In the genomic region with DNA sequence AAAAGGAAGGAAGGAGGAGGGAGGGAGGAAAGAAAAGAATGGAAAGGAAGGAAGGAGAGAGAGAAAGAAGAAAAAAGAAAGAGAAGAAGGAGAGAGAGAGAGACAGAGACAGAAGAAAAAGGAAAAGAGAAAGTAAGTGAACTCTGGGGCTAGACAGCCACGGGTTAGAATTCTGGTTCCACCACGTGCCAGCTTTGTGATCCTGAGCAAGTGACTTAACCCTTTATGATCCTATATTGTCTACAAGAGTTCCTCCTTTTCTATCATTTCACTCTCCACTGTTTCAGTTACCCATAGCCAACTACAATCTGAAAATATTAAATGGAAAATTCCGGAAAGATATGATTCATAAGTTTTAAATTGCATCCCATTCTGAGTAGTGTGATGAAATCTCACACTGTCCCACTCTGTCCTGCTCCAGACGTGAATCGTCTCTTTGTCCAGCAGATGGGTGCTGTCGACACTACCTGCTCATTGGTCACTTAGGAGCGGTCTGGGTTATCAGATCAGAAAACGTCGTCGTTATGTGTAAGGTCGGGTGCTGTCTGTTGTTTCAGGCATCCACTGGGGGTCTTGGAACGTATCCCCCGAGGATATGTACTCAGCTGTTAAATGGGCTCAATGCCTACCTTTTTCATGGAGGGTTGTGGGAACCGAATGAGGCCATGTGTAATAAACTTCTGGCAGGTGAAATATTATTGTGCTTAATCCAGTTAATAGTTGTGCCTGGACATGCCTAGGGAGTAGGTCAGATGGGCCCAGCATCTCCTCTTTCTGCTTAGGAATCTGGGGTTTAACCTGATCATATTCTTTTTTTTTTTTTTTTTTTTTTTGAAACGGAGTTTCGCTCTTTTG, we compare ENCODE assay signal across 12 cellular contexts. TPM values are rescaled to one million over a fixed set of nuclear protein-coding genes. Genes with fewer than 3 reads are reported as not detected.
A peak's percentile ranks its signal among the peaks of the same experiment; 100 is the strongest.
DNase-seq lines count a peak whose midpoint lies in the region; ATAC-seq, FAIRE-seq and TF ChIP-seq lines count a peak whose summit lies in the region.
"Had no signal": no experiment of that assay in that cellular context is flagged by ENCODE, and none has a peak within 500 bp of the region (broad histone marks: within the 10 kb centered on the region; RNA-seq: fewer than 3 reads in every experiment).

No MANE protein-coding gene starts in this region.

- H3K27ac Mint-ChIP-seq in astrocyte (ENCODE audit: unreplicated experiment): peak overlapping the region; percentile 48
- H3K27ac Mint-ChIP-seq: activated naive CD8-positive, alpha-beta T cell treated with anti-CD3 and anti-CD28 coated beads, Interleukin-2, amount 10 ng/mL, durations not matched to agents 7 days and 5 days had no signal

- H3K4me1 Mint-ChIP-seq in astrocyte (ENCODE audit: low read depth, unreplicated experiment): peaks cover 30% of the 10 kb centered on the region

- no peaks in the 10 kb centered on the region for H3K27me3 ChIP-seq in MM.1S (replicated peaks; ENCODE audit: insufficient read depth, low read length)
- H3K27me3 ChIP-seq in astrocyte (ENCODE audit: insufficient read depth, low read length): no peaks in the 10 kb centered on the region
- no peaks in the 10 kb centered on the region for H3K27me3 ChIP-seq in thymus (ENCODE audit: control insufficient read depth, insufficient read depth)
- peaks cover 0 to 9% (median 0%) of the 10 kb centered on the region in 45 donors for H3K27me3 ChIP-seq in dorsolateral prefrontal cortex

- no TSS peak for BruUV-seq in OCI-LY7 (replicated peaks; lab: Mats Ljungman, UMichigan)

- POLR2A ChIA-PET in OCI-LY7 (lab: Charles Lee): no interaction called here

- TF ChIP-seq CTCF in MM.1S (IDR thresholded peaks at IDR 0.05; ENCODE audit: low read length): no peak
- TF ChIP-seq CTCF in astrocyte (IDR thresholded peaks at IDR 0.05; ENCODE audit: insufficient read depth, low read depth, low read length): no peak
- no peak for TF ChIP-seq CTCF in fibroblast of villous mesenchyme (IDR thresholded peaks at IDR 0.05; ENCODE audit: insufficient read depth, low read depth, low read length)
- TF ChIP-seq CTCF in dorsolateral prefrontal cortex (IDR thresholded peaks at IDR 0.05 in 54 of 56, conservative IDR thresholded peaks at IDR 0.05 in 2 of 56; ENCODE audit: low read depth in 1 of 56, partially characterized antibody in 56 of 56): no peak
- no peak for TF ChIP-seq CTCF in OCI-LY7 (conservative IDR thresholded peaks at IDR 0.05; ENCODE audit: low read length)

- H3K9me2 ChIP-seq in MM.1S (replicated peaks; ENCODE audit: insufficient read depth, low read length) (no peaks in the 10 kb centered on the region), OCI-LY7 (ENCODE audit: insufficient read depth, low read length) (no peaks in the 10 kb centered on the region)

- H3K9ac ChIP-seq in MM.1S (ENCODE audit: low read length) (no peak overlapping the region), astrocyte (ENCODE audit: low read length) (no peak overlapping the region)

- H3K79me2 ChIP-seq in MM.1S (ENCODE audit: low read length): peaks cover 38% of the 10 kb centered on the region
- no peaks in the 10 kb centered on the region for H3K79me2 ChIP-seq in astrocyte (ENCODE audit: insufficient read depth, low read length)
- H3K79me2 ChIP-seq in OCI-LY7 (ENCODE audit: insufficient read depth, low read depth, low read length): no peaks in the 10 kb centered on the region

- H3K4me1 ChIP-seq in MM.1S (ENCODE audit: low read length) (peaks cover 51% of the 10 kb centered on the region), astrocyte (ENCODE audit: insufficient read depth, low read length) (peaks cover 7% of the 10 kb centered on the region), thymus (ENCODE audit: control insufficient read depth, insufficient read depth, low read length) (no peaks in the 10 kb centered on the region), OCI-LY7 (ENCODE audit: insufficient read depth, low read length, poor library complexity, severe bottlenecking) (no peaks in the 10 kb centered on the region)

- no peak for ATAC-seq in GM19452 (IDR thresholded peaks at IDR 0.05; ENCODE audit: unreplicated experiment)
- ATAC-seq: effector memory CD8-positive, alpha-beta T cell had no signal

- no peak overlapping the region for H3K4me3 Mint-ChIP-seq in astrocyte (ENCODE audit: unreplicated experiment)
- H3K4me3 Mint-ChIP-seq: activated naive CD8-positive, alpha-beta T cell treated with anti-CD3 and anti-CD28 coated beads, Interleukin-2, amount 10 ng/mL, durations not matched to agents 7 days and 5 days; effector memory CD8-positive, alpha-beta T cell had no signal

- H3K4me2 ChIP-seq in MM.1S (ENCODE audit: low read depth, low read length) (peak overlapping the region; percentile 54), astrocyte (ENCODE audit: low read length) (no peak overlapping the region), OCI-LY7 (ENCODE audit: low read length) (no peak overlapping the region)
- H3K4me2 ChIP-seq: PC-9 had no signal

- no peaks in the 10 kb centered on the region for H3K9me3 Mint-ChIP-seq in astrocyte (ENCODE audit: unreplicated experiment)
- H3K9me3 Mint-ChIP-seq: effector memory CD8-positive, alpha-beta T cell had no signal

- H3K36me3 Mint-ChIP-seq in astrocyte (ENCODE audit: low read depth, unreplicated experiment): no peaks in the 10 kb centered on the region
- H3K36me3 Mint-ChIP-seq: activated naive CD8-positive, alpha-beta T cell treated with anti-CD3 and anti-CD28 coated beads, Interleukin-2, amount 10 ng/mL, durations not matched to agents 7 days and 5 days had no signal

- intact Hi-C loops in dorsolateral prefrontal cortex (cut with DNase I) (no loop called here), OCI-LY7 (cut with micrococcal nuclease; ENCODE audit: unreplicated experiment) (no loop called here)

- H3K4me3 ChIP-seq in MM.1S (ENCODE audit: low read length): no peak overlapping the region
- H3K4me3 ChIP-seq in astrocyte (ENCODE audit: insufficient read depth, low read depth, low read length): no peak overlapping the region
- H3K4me3 ChIP-seq in fibroblast of villous mesenchyme (ENCODE audit: low read depth, low read length): no peak overlapping the region
- no peak overlapping the region for H3K4me3 ChIP-seq in thymus (ENCODE audit: low read length)
- no peak overlapping the region for H3K4me3 ChIP-seq in dorsolateral prefrontal cortex
- H3K4me3 ChIP-seq in OCI-LY7 (ENCODE audit: low read depth, low read length, poor library complexity, severe bottlenecking): no peak overlapping the region
- H3K4me3 ChIP-seq: PC-9 had no signal

- no peaks in the 10 kb centered on the region for H3K27me3 Mint-ChIP-seq in astrocyte (ENCODE audit: low read depth, unreplicated experiment)

- H4K20me1 ChIP-seq in MM.1S (ENCODE audit: insufficient read depth, low read length): no peaks in the 10 kb centered on the region
- no peaks in the 10 kb centered on the region for H4K20me1 ChIP-seq in astrocyte (ENCODE audit: insufficient read depth, low read length)
- H4K20me1 ChIP-seq in OCI-LY7 (ENCODE audit: insufficient read depth, low read length): no peaks in the 10 kb centered on the region

- no peak for FAIRE-seq in astrocyte (lab: Jason Lieb, UNC)
- FAIRE-seq: TTC549 had no signal

- H3K27ac ChIP-seq in MM.1S (ENCODE audit: low read length) (no peak overlapping the region; the same call in 1 of the 2 replicates), astrocyte (ENCODE audit: low read depth, low read length) (no peak overlapping the region), thymus (ENCODE audit: low read depth) (peak overlapping the region; percentile 76), dorsolateral prefrontal cortex (no peak overlapping the region), OCI-LY7 (ENCODE audit: low read depth, low read length, poor library complexity, severe bottlenecking) (no peak overlapping the region)
- H3K27ac ChIP-seq: PC-9 had no signal

- H3K36me3 ChIP-seq in MM.1S (replicated peaks; ENCODE audit: insufficient read depth, low read length) (no peaks in the 10 kb centered on the region), astrocyte (ENCODE audit: insufficient read depth, low read length) (no peaks in the 10 kb centered on the region), thymus (ENCODE audit: control insufficient read depth, insufficient read depth) (no peaks in the 10 kb centered on the region), OCI-LY7 (ENCODE audit: insufficient read depth, low read length) (no peaks in the 10 kb centered on the region)

- DNase-seq in MM.1S: peak; percentile 29
- DNase-seq in astrocyte (ENCODE audit: low read depth): no peak
- peak; percentile 66 for DNase-seq in fibroblast of villous mesenchyme (ENCODE audit: low read depth)
- no peak for DNase-seq in dorsolateral prefrontal cortex
- DNase-seq in OCI-LY7 (ENCODE audit: low spot score): no peak
- DNase-seq: activated naive CD8-positive, alpha-beta T cell treated with anti-CD3 and anti-CD28 coated beads, Interleukin-2, amount 10 ng/mL, durations not matched to agents 7 days and 5 days; effector memory CD8-positive, alpha-beta T cell; NCI-H1930; PC-9 had no signal

- WGBS in thymus: 82% methylated on average over 16 of the region's 16 CpGs

- H2AFZ ChIP-seq in MM.1S (ENCODE audit: low read length) (no peak overlapping the region), astrocyte (ENCODE audit: low read depth, low read length) (no peak overlapping the region), OCI-LY7 (ENCODE audit: low read length) (no peak overlapping the region)
- H2AFZ ChIP-seq: PC-9 had no signal

- CTCF ChIA-PET in OCI-LY7 (lab: Charles Lee; ENCODE audit: unreplicated experiment): no interaction called here

- peaks cover 26% of the 10 kb centered on the region for H3F3A ChIP-seq in MM.1S (ENCODE audit: insufficient read depth, low read length)

- H3K9me3 ChIP-seq in MM.1S (replicated peaks; ENCODE audit: insufficient read depth, low read length) (no peaks in the 10 kb centered on the region), astrocyte (ENCODE audit: insufficient read depth, low read depth, low read length) (no peaks in the 10 kb centered on the region), thymus (ENCODE audit: control insufficient read depth) (no peaks in the 10 kb centered on the region), OCI-LY7 (ENCODE audit: low read length) (no peaks in the 10 kb centered on the region)

RNA-seq across cellular contexts. Expression of a gene that starts 19.1 kb away (rescaled TPM):
- 6.9 TPM in 2 replicates for total RNA-seq in astrocyte
- 14.8 and 18.6 TPM in 2 replicates for total RNA-seq in fibroblast of villous mesenchyme
- 9.7 TPM for polyA plus RNA-seq in thymus
- 1 to 10 TPM; 1.6 to 8.6 (median 3.9) TPM for total RNA-seq in dorsolateral prefrontal cortex
- total RNA-seq in OCI-LY7 (2014; rRNA removed; shearing (Covaris generic)): not detected in 2 replicates
- not detected in 2 replicates for total RNA-seq in OCI-LY7 (2022)

Comparison
In these comparisons a context has a peak if more than half of its experiments do, and no peak if none do; other contexts are left out.
1. DNase-seq: peak in MM.1S (single experiment) and fibroblast of villous mesenchyme (single experiment); none in astrocyte (single experiment), dorsolateral prefrontal cortex (0 of 10) and OCI-LY7 (single experiment).